14 cellular contexts compared by ENCODE assay signal in genomic region chr7:41777894-41778596, GRCh38.
A peak's percentile ranks its signal among the peaks of the same experiment; 100 is the strongest.
DNase-seq lines count a peak whose midpoint lies in the region; ATAC-seq and TF ChIP-seq lines count a peak whose summit lies in the region.
"Had no signal": no experiment of that assay in that cellular context is flagged by ENCODE, and none has a peak within 500 bp of the region (broad histone marks: within the 10 kb centered on the region; RNA-seq: fewer than 3 reads in every experiment).

No MANE protein-coding gene starts in this region.

- H2BK120ac ChIP-seq in trophoblast cell (ENCODE audit: insufficient read depth, low read length, poor library complexity): peak overlapping the region; percentile 81

- H2BK5ac ChIP-seq in trophoblast cell (ENCODE audit: low read depth, low read length, poor library complexity): peak overlapping the region; percentile 46

- peak overlapping the region; percentile 64 for H3K14ac ChIP-seq in trophoblast cell (ENCODE audit: low read length)

- no peak overlapping the region for H3K4me2 ChIP-seq in trophoblast cell (ENCODE audit: low read length)

- H3K4me3 ChIP-seq in GM06990 (replicated peaks; ENCODE audit: low read depth, low read length) (no peak overlapping the region), trophoblast cell (ENCODE audit: low read depth, low read length) (no peak overlapping the region)
- H3K4me3 ChIP-seq: SK-N-MC had no signal

- peaks cover 8 to 9% of the 10 kb centered on the region in 2 experiments for H3K4me1 ChIP-seq in trophoblast cell (ENCODE audit: control insufficient read depth in 1 of 2, insufficient read depth in 2 of 2, low read length in 2 of 2)

- H2AFZ ChIP-seq in trophoblast cell (ENCODE audit: insufficient read depth, low read length, poor library complexity): no peak overlapping the region

- TF ChIP-seq CTCF in GM06990 (IDR thresholded peaks at IDR 0.05; ENCODE audit: insufficient read depth, low read length, poor library complexity, severe bottlenecking): no peak

- peak overlapping the region; percentile 29 for H3K27ac ChIP-seq in trophoblast cell (ENCODE audit: low read depth, low read length)
- H3K27ac ChIP-seq: SK-N-MC had no signal

- H3K36me3 ChIP-seq in GM06990 (ENCODE audit: control insufficient read depth, insufficient read depth, low read length) (no peaks in the 10 kb centered on the region), trophoblast cell (ENCODE audit: control insufficient read depth in 1 of 2, insufficient read depth in 2 of 2, low read length in 2 of 2) (no peaks in the 10 kb centered on the region)

- H2AK5ac ChIP-seq in trophoblast cell (ENCODE audit: low read length): peak overlapping the region; percentile 82

- no peak overlapping the region for H3K9ac ChIP-seq in trophoblast cell (ENCODE audit: low read length)

- H3K9me3 ChIP-seq in trophoblast cell (ENCODE audit: insufficient read depth, low read depth, low read length): no peaks in the 10 kb centered on the region

- H4K91ac ChIP-seq in trophoblast cell (ENCODE audit: low read depth, low read length): peak overlapping the region; percentile 85

- no peak overlapping the region for H3K23ac ChIP-seq in trophoblast cell (ENCODE audit: low read length)

- no peak for ATAC-seq in HG02610 (IDR thresholded peaks at IDR 0.05; ENCODE audit: unreplicated experiment)
- no peak for ATAC-seq in GM21390 (IDR thresholded peaks at IDR 0.05; ENCODE audit: unreplicated experiment)
- no peak for ATAC-seq in HG02642 (IDR thresholded peaks at IDR 0.05; ENCODE audit: poor library complexity, unreplicated experiment)
- no peak for ATAC-seq in GM21381 (IDR thresholded peaks at IDR 0.05; ENCODE audit: unreplicated experiment)

- H3K18ac ChIP-seq in trophoblast cell (ENCODE audit: low read length): peak overlapping the region; percentile 72

- H4K12ac ChIP-seq in trophoblast cell (ENCODE audit: low read depth, low read length): no peak overlapping the region

- H3K4ac ChIP-seq in trophoblast cell (ENCODE audit: low read depth, low read length): no peak overlapping the region

- peaks cover 7% of the 10 kb centered on the region for H3K79me1 ChIP-seq in trophoblast cell (ENCODE audit: low read length)

- WGBS in trophoblast cell (ENCODE audit: extremely low coverage, insufficient coverage, insufficient read length): no CpG with 5 or more reads among the region's 5 CpGs

- peak overlapping the region; percentile 97 for H2BK12ac ChIP-seq in trophoblast cell (ENCODE audit: low read length)

- H3K27me3 ChIP-seq in GM06990 (replicated peaks; ENCODE audit: control insufficient read depth, insufficient read depth, low read length): no peaks in the 10 kb centered on the region
- no peaks in the 10 kb centered on the region for H3K27me3 ChIP-seq in trophoblast cell (ENCODE audit: insufficient read depth, low read length)

- H4K8ac ChIP-seq in trophoblast cell (ENCODE audit: low read depth, low read length): peak overlapping the region; percentile 61

- DNase-seq in GM06990 (ENCODE audit: extremely low read depth, insufficient read length) (peak; percentile 6), MV-4-11 (lab: John Stamatoyannopoulos, UW) (peak; percentile 99), UCSD-AML1 (lab: John Stamatoyannopoulos, UW; ENCODE audit: unreplicated experiment) (peak; percentile 10), trophoblast cell (peak; percentile 65 to 77)
- DNase-seq: activated naive CD4-positive, alpha-beta T cell treated with anti-CD3 and anti-CD28 coated beads for 36 hours; GDM1; Karpas-422; mesendoderm; NCI-H1436 treated with DMSO at 0.1 percent for 48 hours had no signal

- no peaks in the 10 kb centered on the region for H3K79me2 ChIP-seq in trophoblast cell (ENCODE audit: control insufficient read depth, insufficient read depth, low read length, poor library complexity)

Comparison
In these comparisons a context has a peak if more than half of its experiments do, and no peak if none do; other contexts are left out.
1. DNase-seq: peak in every context shown above with its lines; median percentile 99 in MV-4-11; 71 in trophoblast cell; 10 in UCSD-AML1; 6 in GM06990.